In the genomic region with DNA sequence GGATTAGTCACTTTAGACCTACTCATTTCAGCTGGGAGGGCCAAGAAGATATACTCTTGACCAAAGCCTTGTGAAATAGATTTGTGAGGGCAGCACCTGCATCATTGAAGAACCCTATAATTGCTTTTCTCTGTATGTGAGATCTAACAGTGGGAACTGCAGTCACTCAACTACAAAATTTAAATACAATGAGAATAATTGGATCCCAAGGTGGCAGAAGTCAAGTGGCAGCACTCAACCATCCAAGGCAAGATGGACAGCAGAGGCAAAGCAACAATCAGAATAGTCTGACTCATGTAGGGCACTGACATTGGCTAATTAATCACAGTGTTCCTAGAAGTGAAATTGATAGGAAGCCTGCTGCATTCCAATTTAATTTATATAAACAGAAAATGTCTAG, we compare ENCODE assay signal across 24 cellular contexts.
"Had no signal": no experiment of that assay in that cellular context is flagged by ENCODE, and none has a peak within 500 bp of the region (broad histone marks: within the 10 kb centered on the region; RNA-seq: fewer than 3 reads in every experiment).

No MANE protein-coding gene starts in this region.

- H3K4me3 ChIP-seq: stomach, suprapubic skin, testis, thoracic aorta, thyroid gland, tibial artery, tibial nerve, transverse colon, upper lobe of left lung, upper lobe of right lung, uterus, vagina had no signal

- DNase-seq: stimulated activated CD4-positive, alpha-beta T cell treated with anti-CD3 and anti-CD28 coated beads, Interleukin-2, amount 100 ng/mL, for 48 hours; stimulated activated CD4-positive, alpha-beta T cell treated with anti-CD3 and anti-CD28 coated beads, Interleukin-4, amount 100 ng/mL, for 1 hour; stimulated activated CD4-positive, alpha-beta T cell treated with anti-CD3 and anti-CD28 coated beads, Interleukin-4, amount 100 ng/mL, for 24 hours; stimulated activated CD4-positive, alpha-beta T cell treated with anti-CD3 and anti-CD28 coated beads, Interleukin-4, amount 100 ng/mL, for 4 hours; stimulated activated CD8-positive, alpha-beta memory T cell treated with anti-CD3 and anti-CD28 coated beads, Interleukin-4, amount 100 ng/mL, for 48 hours; stimulated activated naive B cell treated with anti-CD40 and anti-IgM and Interleukin-4, amounts not matched to agents 10 μg/mL and 1 μg/mL and 100 μg/mL, for 72 hours; stimulated activated naive CD4-positive, alpha-beta T cell; stimulated activated naive CD4-positive, alpha-beta T cell treated with Interleukin-2 at 50 U/mL for 16 hours; stimulated activated naive CD8-positive, alpha-beta T cell treated with anti-CD3 and anti-CD28 coated beads, Interleukin-15, amount 100 ng/mL, for 72 hours; stimulated activated naive CD8-positive, alpha-beta T cell treated with anti-CD3 and anti-CD28 coated beads, Interleukin-15, Interleukin-2, amounts not matched to agents 100 U/mL and 50 U/mL, for 24 hours; stomach; substantia nigra; testis; thyroid gland; tibial artery; transverse colon; trophoblast cell; upper lobe of left lung; upper lobe of right lung; uterus had no signal

- H3K9me3 ChIP-seq: suprapubic skin, testis, thoracic aorta, thyroid gland, tibial artery, tibial nerve, transverse colon, upper lobe of left lung, upper lobe of right lung, uterus, vagina had no signal

- H3K27ac ChIP-seq: stomach, suprapubic skin, testis, thoracic aorta, thyroid gland, tibial artery, tibial nerve, transverse colon, upper lobe of left lung, upper lobe of right lung, uterus, vagina had no signal

- H3K36me3 ChIP-seq: stomach, suprapubic skin, thoracic aorta, thyroid gland, tibial artery, tibial nerve, transverse colon, upper lobe of left lung, upper lobe of right lung, uterus, vagina had no signal

- H3K4me1 ChIP-seq: stomach, suprapubic skin, testis, thyroid gland, tibial artery, tibial nerve, transverse colon, upper lobe of left lung, upper lobe of right lung, uterus, vagina had no signal
